In genomic region chr21:41247561-41247968, GRCh38 we compare ENCODE assay signal across 1 cellular context.
TF ChIP-seq lines count a peak whose summit lies in the region.

No MANE protein-coding gene starts in this region.

TF ChIP-seq in K562, 482 proteins besides CTCF, POLR2A, EP300 and RAD21 (continued from another document):
- TF ChIP-seq CEBPG (CRISPR knock-in tag; IDR thresholded peaks at IDR 0.05) = no peak
- no peak for TF ChIP-seq CEBPG (tag; conservative IDR thresholded peaks at IDR 0.05 in 1 of 2, IDR thresholded peaks at IDR 0.05 in 1 of 2)
- no peak for TF ChIP-seq KDM1A (IDR thresholded peaks at IDR 0.05)
- TF ChIP-seq ZNF253 (CRISPR knock-in tag; conservative IDR thresholded peaks at IDR 0.05) = no peak
- no peak for TF ChIP-seq MYC (IDR thresholded peaks at IDR 0.05; ENCODE audit: low read depth, low read length)
- TF ChIP-seq MYC (CRISPR knock-in tag; IDR thresholded peaks at IDR 0.05; ENCODE audit: borderline replicate concordance, low read depth) = no peak
- TF ChIP-seq ZNF592 (IDR thresholded peaks at IDR 0.05) = no peak
- peak in 1 of 2 experiments; percentile 53; a peak in 2 of 4 replicates for TF ChIP-seq FOXA3 (CRISPR knock-in tag; conservative IDR thresholded peaks at IDR 0.05 in 1 of 2, IDR thresholded peaks at IDR 0.05 in 1 of 2)
- TF ChIP-seq STAT5A (IDR thresholded peaks at IDR 0.05; ENCODE audit: borderline replicate concordance, low read length) = no peak
- TF ChIP-seq DNMT1 (IDR thresholded peaks at IDR 0.05) = no peak
- no peak for TF ChIP-seq TSC22D4 (tag; IDR thresholded peaks at IDR 0.05)
- TF ChIP-seq IRF1 (CRISPR knock-in tag; IDR thresholded peaks at IDR 0.05; ENCODE audit: borderline replicate concordance) = no peak
- no peak for TF ChIP-seq CBX1 (IDR thresholded peaks at IDR 0.05; ENCODE audit: low read depth)
- TF ChIP-seq RFX7 (CRISPR knock-in tag; IDR thresholded peaks at IDR 0.05) = no peak
- no peak for TF ChIP-seq CREB3L1 (IDR thresholded peaks at IDR 0.05; ENCODE audit: borderline replicate concordance, low read depth)
- TF ChIP-seq ZNF12 (CRISPR knock-in tag; IDR thresholded peaks at IDR 0.05) = no peak
- TF ChIP-seq HLTF (IDR thresholded peaks at IDR 0.05) = no peak
- no peak for TF ChIP-seq THAP7 (CRISPR knock-in tag; IDR thresholded peaks at IDR 0.05)
- no peak for TF ChIP-seq GABPA (tag; conservative IDR thresholded peaks at IDR 0.05; ENCODE audit: low read depth)
- no peak for TF ChIP-seq ZFP91 (CRISPR knock-in tag; IDR thresholded peaks at IDR 0.05)
- peak; percentile 17; the same call in 1 of the 2 replicates for TF ChIP-seq TCF3 (CRISPR knock-in tag; IDR thresholded peaks at IDR 0.05)
- TF ChIP-seq TEAD4 (IDR thresholded peaks at IDR 0.05; ENCODE audit: low read length) = no peak
- TF ChIP-seq TEAD4 (CRISPR knock-in tag; IDR thresholded peaks at IDR 0.05; ENCODE audit: borderline replicate concordance) = no peak
- no peak for TF ChIP-seq PTTG1 (tag; IDR thresholded peaks at IDR 0.05; ENCODE audit: low read depth)
- 0 out of 2 replicates have a peak, but pooled peaks have one; percentile 18 for TF ChIP-seq VEZF1 (CRISPR knock-in tag; IDR thresholded peaks at IDR 0.05)
- TF ChIP-seq CBFA2T2 (conservative IDR thresholded peaks at IDR 0.05) = peak; percentile 23; the same call in 1 of the 2 replicates
- no peak for TF ChIP-seq ATF1 (CRISPR knock-in tag; IDR thresholded peaks at IDR 0.05)
- no peak for TF ChIP-seq ATF1 (tag; IDR thresholded peaks at IDR 0.05)
- TF ChIP-seq TCF15 (CRISPR knock-in tag; IDR thresholded peaks at IDR 0.05) = no peak
- TF ChIP-seq ZBTB33 (CRISPR knock-in tag; IDR thresholded peaks at IDR 0.05) = no peak
- TF ChIP-seq TAL1 (IDR thresholded peaks at IDR 0.05) = 0 out of 2 replicates have a peak, but pooled peaks have one; percentile 21
- no peak for TF ChIP-seq YBX1 (IDR thresholded peaks at IDR 0.05)
- no peak for TF ChIP-seq ZNF75A (CRISPR knock-in tag; IDR thresholded peaks at IDR 0.05)
- no peak for TF ChIP-seq KLF16 (IDR thresholded peaks at IDR 0.05)
- TF ChIP-seq ZNF263 (CRISPR knock-in tag; IDR thresholded peaks at IDR 0.05; ENCODE audit: borderline replicate concordance) = no peak
- TF ChIP-seq EWSR1 (IDR thresholded peaks at IDR 0.05; ENCODE audit: borderline replicate concordance, low read depth, partially characterized antibody) = no peak
